In genomic region chr6:73610444-73611275, GRCh38 we compare ENCODE assay signal across 8 cellular contexts. TPM values are rescaled to one million over a fixed set of nuclear protein-coding genes. Genes with fewer than 3 reads are reported as not detected.
A peak's percentile ranks its signal among the peaks of the same experiment; 100 is the strongest.
DNase-seq lines count a peak whose midpoint lies in the region; ATAC-seq, FAIRE-seq and TF ChIP-seq lines count a peak whose summit lies in the region.

No MANE protein-coding gene starts in this region.

- H2AFZ ChIP-seq in GM23338 (no peak overlapping the region), PC-9 (no peak overlapping the region)

- TF ChIP-seq POLR2A in GM12891 (IDR thresholded peaks at IDR 0.05; ENCODE audit: low read depth, low read length): no peak

- no TSS peak for BruUV-seq in PC-9 (replicated peaks; lab: Mats Ljungman, UMichigan)

- H3K4me3 ChIP-seq in CD8-positive, alpha-beta T cell (ENCODE audit: low read depth, low read length): no peak overlapping the region
- H3K4me3 ChIP-seq in GM23338 (no peak overlapping the region), PC-9 (no peak overlapping the region)

- H3K27ac ChIP-seq in CD8-positive, alpha-beta T cell (ENCODE audit: low read depth, low read length): no peak overlapping the region
- no peak overlapping the region for H3K27ac ChIP-seq in GM23338 (ENCODE audit: low read depth)
- peak overlapping the region; percentile 42 for H3K27ac ChIP-seq in PC-9

- H3F3A ChIP-seq in GM23338 (replicated peaks; ENCODE audit: low read depth) (no peaks in the 10 kb centered on the region), PC-9 (ENCODE audit: insufficient read depth, low read depth) (peaks cover 6% of the 10 kb centered on the region)

- no peak for DNase-seq in CD8-positive, alpha-beta T cell
- DNase-seq in GM23338 (ENCODE audit: low spot score): peak; percentile 60
- peak in 1 of 2 experiments; percentile 56 for DNase-seq in PC-9
- DNase-seq in middle frontal gyrus (ENCODE audit: extremely low spot score, low spot score): peak; percentile 42
- DNase-seq in D341Med (ENCODE audit: low spot score): no peak
- no peak for DNase-seq in GM12891 (ENCODE audit: insufficient read length, low spot score)
- no peak for DNase-seq in stimulated activated naive CD8-positive, alpha-beta T cell treated with anti-CD3 and anti-CD28 coated beads, Interleukin-15, amount 100 ng/mL, for 72 hours

- no peaks in the 10 kb centered on the region for H3K9me3 Mint-ChIP-seq in CD8-positive, alpha-beta T cell
- H3K9me3 Mint-ChIP-seq in GM23338: no peaks in the 10 kb centered on the region
- no peaks in the 10 kb centered on the region for H3K9me3 Mint-ChIP-seq in stimulated activated naive CD8-positive, alpha-beta T cell treated with anti-CD3 and anti-CD28 coated beads, Interleukin-15, amount 100 ng/mL, for 72 hours

- H3K27me3 ChIP-seq in CD8-positive, alpha-beta T cell (ENCODE audit: insufficient read depth, low read length): no peaks in the 10 kb centered on the region
- H3K27me3 ChIP-seq in GM23338 (ENCODE audit: insufficient read depth) (no peaks in the 10 kb centered on the region), PC-9 (ENCODE audit: insufficient read depth, low read depth) (no peaks in the 10 kb centered on the region)

- H3K36me3 Mint-ChIP-seq in CD8-positive, alpha-beta T cell: peaks cover 65% of the 10 kb centered on the region
- H3K36me3 Mint-ChIP-seq in GM23338 (ENCODE audit: low read depth): peaks cover 22% of the 10 kb centered on the region; the same call in 2 of the 3 replicates

- CTCF ChIA-PET in CD8-positive, alpha-beta T cell (lab: Charles Lee): interaction anchor here (0.6 to 10.7 kb wide), 35 partner anchors 10 to 354 kb away, joined by 3 to 288 read pairs (median 4); partner anchors contain the start of genes EEF1A1 and MTO1
- CTCF ChIA-PET in PC-9 (lab: Charles Lee): interaction anchor here (0.6 to 1.8 kb wide), 3 partner anchors 97 to 215 kb away, joined by 6 to 7 read pairs (median 6); no protein-coding TSS in a partner anchor

- peak; percentile 80 for TF ChIP-seq CTCF in CD8-positive, alpha-beta T cell (IDR thresholded peaks at IDR 0.05)
- TF ChIP-seq CTCF in GM23338 (conservative IDR thresholded peaks at IDR 0.05; ENCODE audit: low read depth in 2 of 2) (peak in 1 of 2 experiments; percentile 78; a peak in 3 of 4 replicates), PC-9 (conservative IDR thresholded peaks at IDR 0.05) (peak; percentile 77)

- H3K27me3 Mint-ChIP-seq in CD8-positive, alpha-beta T cell (ENCODE audit: low read depth): no peaks in the 10 kb centered on the region
- no peaks in the 10 kb centered on the region for H3K27me3 Mint-ChIP-seq in GM23338 (ENCODE audit: insufficient read depth, low read depth, poor library complexity)
- no peaks in the 10 kb centered on the region for H3K27me3 Mint-ChIP-seq in stimulated activated naive CD8-positive, alpha-beta T cell treated with anti-CD3 and anti-CD28 coated beads, Interleukin-15, amount 100 ng/mL, for 72 hours

- FAIRE-seq in endometrium (lab: Jason Lieb, UNC): peak; percentile 67
- no peak for FAIRE-seq in GM12891 (lab: Jason Lieb, UNC)

- H3K36me3 ChIP-seq in CD8-positive, alpha-beta T cell (ENCODE audit: insufficient read depth, low read length): peaks cover 20% of the 10 kb centered on the region
- H3K36me3 ChIP-seq in GM23338 (ENCODE audit: insufficient read depth): peaks cover 7% of the 10 kb centered on the region; the same call in 1 of the 2 replicates
- H3K36me3 ChIP-seq in PC-9 (ENCODE audit: low read depth): peaks cover 9% of the 10 kb centered on the region

- H4K20me1 ChIP-seq in GM23338 (replicated peaks; ENCODE audit: insufficient read depth) (no peaks in the 10 kb centered on the region), PC-9 (ENCODE audit: insufficient read depth) (no peaks in the 10 kb centered on the region)

- POLR2A ChIA-PET in CD8-positive, alpha-beta T cell (lab: Charles Lee): interaction anchor here (0.6 to 6.1 kb wide), 6 partner anchors 16 to 96 kb away, joined by 3 to 57 read pairs (median 6); partner anchors contain the start of gene EEF1A1
- POLR2A ChIA-PET in PC-9 (lab: Charles Lee; ENCODE audit: unreplicated experiment): interaction anchor here (0.5 to 1.0 kb wide), 5 partner anchors 17 to 176 kb away, joined by 6 to 16 read pairs (median 9); no protein-coding TSS in a partner anchor

- H3K4me1 ChIP-seq in CD8-positive, alpha-beta T cell (ENCODE audit: insufficient read depth, low read length): no peaks in the 10 kb centered on the region
- H3K4me1 ChIP-seq in GM23338 (ENCODE audit: insufficient read depth) (peaks cover 4% of the 10 kb centered on the region; the same call in 1 of the 2 replicates), PC-9 (replicated peaks; ENCODE audit: insufficient read depth) (peaks cover 10% of the 10 kb centered on the region; the same call in 1 of the 2 replicates)

- intact Hi-C loops in CD8-positive, alpha-beta T cell (cut with DNase I, micrococcal nuclease): loop anchor here (1.0 kb wide), 1 partner anchor 95 kb away; no protein-coding TSS in a partner anchor
- intact Hi-C loops in PC-9 (cut with micrococcal nuclease; ENCODE audit: unreplicated experiment): loop anchor here (1.0 to 2.0 kb wide), 4 partner anchors 30 to 95 kb away; partner anchors contain the start of genes EEF1A1 and SLC17A5

- H3K4me3 Mint-ChIP-seq in CD8-positive, alpha-beta T cell: no peak overlapping the region
- H3K4me3 Mint-ChIP-seq in GM23338: no peak overlapping the region
- no peak overlapping the region for H3K4me3 Mint-ChIP-seq in stimulated activated naive CD8-positive, alpha-beta T cell treated with anti-CD3 and anti-CD28 coated beads, Interleukin-15, amount 100 ng/mL, for 72 hours

- H3K9me3 ChIP-seq in CD8-positive, alpha-beta T cell (ENCODE audit: low read length): no peaks in the 10 kb centered on the region
- no peaks in the 10 kb centered on the region for H3K9me3 ChIP-seq in PC-9 (ENCODE audit: insufficient read depth, low read depth)

- H3K4me2 ChIP-seq in GM23338 (no peak overlapping the region), PC-9 (peak overlapping the region; percentile 29; the same call in 1 of the 2 replicates)

- H3K27ac Mint-ChIP-seq in CD8-positive, alpha-beta T cell: no peak overlapping the region
- 0 out of 2 replicates have a peak overlapping the region, but pooled peaks have one; percentile 47 for H3K27ac Mint-ChIP-seq in GM23338
- no peak overlapping the region for H3K27ac Mint-ChIP-seq in stimulated activated naive CD8-positive, alpha-beta T cell treated with anti-CD3 and anti-CD28 coated beads, Interleukin-15, amount 100 ng/mL, for 72 hours

- peak; percentile 77 for ATAC-seq in CD8-positive, alpha-beta T cell
- no peak for ATAC-seq in GM23338
- no peak for ATAC-seq in stimulated activated naive CD8-positive, alpha-beta T cell treated with anti-CD3 and anti-CD28 coated beads, Interleukin-15, amount 100 ng/mL, for 72 hours

- no peaks in the 10 kb centered on the region for H3K79me2 ChIP-seq in GM23338 (replicated peaks; ENCODE audit: insufficient read depth)
- H3K79me2 ChIP-seq in PC-9 (ENCODE audit: low read depth): no peaks in the 10 kb centered on the region

- H3K9me2 ChIP-seq in GM23338 (ENCODE audit: insufficient read depth) (no peaks in the 10 kb centered on the region), PC-9 (ENCODE audit: insufficient read depth) (no peaks in the 10 kb centered on the region)

- peaks cover 5% of the 10 kb centered on the region for H3K4me1 Mint-ChIP-seq in CD8-positive, alpha-beta T cell (ENCODE audit: low read depth)
- H3K4me1 Mint-ChIP-seq in GM23338: peaks cover 4% of the 10 kb centered on the region; the same call in 2 of the 3 replicates
- H3K4me1 Mint-ChIP-seq in stimulated activated naive CD8-positive, alpha-beta T cell treated with anti-CD3 and anti-CD28 coated beads, Interleukin-15, amount 100 ng/mL, for 72 hours: no peaks in the 10 kb centered on the region

TF ChIP-seq in GM23338, 12 proteins besides CTCF, POLR2A, EP300 and RAD21 (continues in another document):
- TF ChIP-seq STAT1 (IDR thresholded peaks at IDR 0.05; ENCODE audit: unreplicated experiment) (no peak), ZNF331 (CRISPR knock-in tag; IDR thresholded peaks at IDR 0.05; ENCODE audit: low read depth) (no peak), JUNB (IDR thresholded peaks at IDR 0.05; ENCODE audit: unreplicated experiment) (no peak), NANOG (IDR thresholded peaks at IDR 0.05; ENCODE audit: borderline replicate concordance) (no peak), EZH2 (IDR thresholded peaks at IDR 0.05; ENCODE audit: low read depth, unreplicated experiment) (no peak)
- TF ChIP-seq, protein P1, sequence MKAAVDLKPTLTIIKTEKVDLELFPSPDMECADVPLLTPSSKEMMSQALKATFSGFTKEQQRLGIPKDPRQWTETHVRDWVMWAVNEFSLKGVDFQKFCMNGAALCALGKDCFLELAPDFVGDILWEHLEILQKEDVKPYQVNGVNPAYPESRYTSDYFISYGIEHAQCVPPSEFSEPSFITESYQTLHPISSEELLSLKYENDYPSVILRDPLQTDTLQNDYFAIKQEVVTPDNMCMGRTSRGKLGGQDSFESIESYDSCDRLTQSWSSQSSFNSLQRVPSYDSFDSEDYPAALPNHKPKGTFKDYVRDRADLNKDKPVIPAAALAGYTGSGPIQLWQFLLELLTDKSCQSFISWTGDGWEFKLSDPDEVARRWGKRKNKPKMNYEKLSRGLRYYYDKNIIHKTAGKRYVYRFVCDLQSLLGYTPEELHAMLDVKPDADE (IDR thresholded peaks at IDR 0.05): no peak

TF ChIP-seq in GM12891, 5 proteins besides CTCF, POLR2A, EP300 and RAD21:
- TF ChIP-seq POLR2AphosphoS5 (IDR thresholded peaks at IDR 0.05; ENCODE audit: low read depth, low read length) (no peak), TAF1 (IDR thresholded peaks at IDR 0.05; ENCODE audit: low read depth, low read length) (no peak), SPI1 (IDR thresholded peaks at IDR 0.05; ENCODE audit: low read depth, low read length) (no peak)
TF ChIP-seq in GM12891: peak in this region for 0.

RNA-seq across cellular contexts. Expression of gene SLC17A5, which starts 43.1 kb away (rescaled TPM):
- total RNA-seq in CD8-positive, alpha-beta T cell: 1 to 10 TPM; 4.9 to 5.5 TPM
- 14.9 and 17.7 TPM in 2 replicates for total RNA-seq in GM23338 (2014; rRNA removed; shearing (Covaris generic))
- polyA plus RNA-seq in GM23338 (2016; fragmentation: Nextera tagmentation; extraction: Ambion mirVana): 8.3 and 9.2 TPM in 2 replicates
- total RNA-seq in PC-9 (2021): 15.8 and 16.9 TPM in 2 replicates
- polyA plus RNA-seq in GM12891 (2012; ENCODE audit: low read depth, missing spikeins): 1.9 TPM

Comparison
In these comparisons a context has a peak if more than half of its experiments do, and no peak if none do; other contexts are left out.
1. DNase-seq: peak in GM23338 (single experiment) and middle frontal gyrus (single experiment); none in CD8-positive, alpha-beta T cell (0 of 7), D341Med (single experiment), GM12891 (single experiment) and stimulated activated naive CD8-positive, alpha-beta T cell treated with anti-CD3 and anti-CD28 coated beads, Interleukin-15, amount 100 ng/mL, for 72 hours (0 of 2).